Comparison of ENCODE assay signal across 15 cellular contexts in genomic region chr13:112242777-112243176, GRCh38.
A peak's percentile ranks its signal among the peaks of the same experiment; 100 is the strongest.
DNase-seq lines count a peak whose midpoint lies in the region; ATAC-seq, FAIRE-seq and TF ChIP-seq lines count a peak whose summit lies in the region.
"Had no signal": no experiment of that assay in that cellular context is flagged by ENCODE, and none has a peak within 500 bp of the region (broad histone marks: within the 10 kb centered on the region; RNA-seq: fewer than 3 reads in every experiment).

No MANE protein-coding gene starts in this region.

- TF ChIP-seq POLR2A in esophagus muscularis mucosa (IDR thresholded peaks at IDR 0.05; ENCODE audit: low read depth): no peak

- no peak overlapping the region for H3K4me3 ChIP-seq in esophagus muscularis mucosa
- H3K4me3 ChIP-seq: BLaER1 treated with 17β-estradiol and CSF1 and Interleukin-3, amounts not matched to agents 10 nM and 100 nM; GM12878; GM23248 had no signal

- TF ChIP-seq CTCF in esophagus muscularis mucosa (IDR thresholded peaks at IDR 0.05) (no peak), osteocyte (IDR thresholded peaks at IDR 0.05) (no peak), type B pancreatic cell (conservative IDR thresholded peaks at IDR 0.05) (no peak)

- CTCF ChIA-PET in activated CD8-positive, alpha-beta memory T cell treated with anti-CD3 and anti-CD28 coated beads, Interleukin-2, amount 10 ng/mL, durations not matched to agents 7 days and 5 days (lab: Charles Lee): no interaction called here

- no peaks in the 10 kb centered on the region for H3K27me3 Mint-ChIP-seq in activated CD8-positive, alpha-beta memory T cell treated with anti-CD3 and anti-CD28 coated beads, Interleukin-2, amount 10 ng/mL, durations not matched to agents 7 days and 5 days
- H3K27me3 Mint-ChIP-seq in osteocyte (ENCODE audit: unreplicated experiment) (no peaks in the 10 kb centered on the region), type B pancreatic cell (peaks cover 31% of the 10 kb centered on the region)

- WGBS in esophagus muscularis mucosa: 83% methylated on average over 7 of the region's 7 CpGs

- intact Hi-C loops in esophagus muscularis mucosa (cut with DNase I): no loop called here

- H3K9me3 Mint-ChIP-seq in activated CD8-positive, alpha-beta memory T cell treated with anti-CD3 and anti-CD28 coated beads, Interleukin-2, amount 10 ng/mL, durations not matched to agents 7 days and 5 days (ENCODE audit: low read depth): no peaks in the 10 kb centered on the region
- peaks cover 4% of the 10 kb centered on the region for H3K9me3 Mint-ChIP-seq in osteocyte (ENCODE audit: unreplicated experiment)
- H3K9me3 Mint-ChIP-seq in type B pancreatic cell: no peaks in the 10 kb centered on the region

- H3K36me3 Mint-ChIP-seq in activated CD8-positive, alpha-beta memory T cell treated with anti-CD3 and anti-CD28 coated beads, Interleukin-2, amount 10 ng/mL, durations not matched to agents 7 days and 5 days: no peaks in the 10 kb centered on the region
- no peaks in the 10 kb centered on the region for H3K36me3 Mint-ChIP-seq in osteocyte (ENCODE audit: unreplicated experiment)
- no peaks in the 10 kb centered on the region for H3K36me3 Mint-ChIP-seq in type B pancreatic cell
- H3K36me3 Mint-ChIP-seq: CD4-positive, CD25-positive, alpha-beta regulatory T cell had no signal

- no peak for ATAC-seq in activated CD8-positive, alpha-beta memory T cell treated with anti-CD3 and anti-CD28 coated beads, Interleukin-2, amount 10 ng/mL, durations not matched to agents 7 days and 5 days
- ATAC-seq: GM12878 had no signal

- H3K4me1 Mint-ChIP-seq in activated CD8-positive, alpha-beta memory T cell treated with anti-CD3 and anti-CD28 coated beads, Interleukin-2, amount 10 ng/mL, durations not matched to agents 7 days and 5 days: no peaks in the 10 kb centered on the region
- H3K4me1 Mint-ChIP-seq in osteocyte (ENCODE audit: unreplicated experiment) (no peaks in the 10 kb centered on the region), type B pancreatic cell (ENCODE audit: unreplicated experiment) (no peaks in the 10 kb centered on the region)
- H3K4me1 Mint-ChIP-seq: CD4-positive, CD25-positive, alpha-beta regulatory T cell had no signal

- no peak overlapping the region for H3K4me3 Mint-ChIP-seq in activated CD8-positive, alpha-beta memory T cell treated with anti-CD3 and anti-CD28 coated beads, Interleukin-2, amount 10 ng/mL, durations not matched to agents 7 days and 5 days
- H3K4me3 Mint-ChIP-seq in osteocyte (ENCODE audit: unreplicated experiment) (no peak overlapping the region), type B pancreatic cell (no peak overlapping the region)
- H3K4me3 Mint-ChIP-seq: CD4-positive, CD25-positive, alpha-beta regulatory T cell had no signal

- peaks cover 0 to 9% (median 4%) of the 10 kb centered on the region in 4 donors for H3K9me3 ChIP-seq in esophagus muscularis mucosa

- H3K4me1 ChIP-seq in esophagus muscularis mucosa: no peaks in the 10 kb centered on the region
- H3K4me1 ChIP-seq: BLaER1 treated with 17β-estradiol and CSF1 and Interleukin-3, amounts not matched to agents 10 nM and 100 nM had no signal

- peak; percentile 17 for FAIRE-seq in urothelium cell line (lab: Jason Lieb, UNC)
- FAIRE-seq: GM12878, GM18507, H54 had no signal

- H3K36me3 ChIP-seq in esophagus muscularis mucosa: no peaks in the 10 kb centered on the region
- H3K36me3 ChIP-seq: BLaER1 treated with 17β-estradiol and CSF1 and Interleukin-3, amounts not matched to agents 10 nM and 100 nM had no signal

- peaks cover 0 to 24% (median 0%) of the 10 kb centered on the region in 4 donors for H3K27me3 ChIP-seq in esophagus muscularis mucosa
- H3K27me3 ChIP-seq: BLaER1 treated with 17β-estradiol and CSF1 and Interleukin-3, amounts not matched to agents 10 nM and 100 nM had no signal

- no peak overlapping the region for H3K27ac Mint-ChIP-seq in activated CD8-positive, alpha-beta memory T cell treated with anti-CD3 and anti-CD28 coated beads, Interleukin-2, amount 10 ng/mL, durations not matched to agents 7 days and 5 days
- H3K27ac Mint-ChIP-seq in osteocyte (ENCODE audit: unreplicated experiment) (no peak overlapping the region), type B pancreatic cell (no peak overlapping the region)
- H3K27ac Mint-ChIP-seq: CD4-positive, CD25-positive, alpha-beta regulatory T cell had no signal

- TF ChIP-seq EP300 in esophagus muscularis mucosa (IDR thresholded peaks at IDR 0.05): no peak

- DNase-seq in activated CD8-positive, alpha-beta memory T cell treated with anti-CD3 and anti-CD28 coated beads, Interleukin-2, amount 10 ng/mL, durations not matched to agents 7 days and 5 days: peak; percentile 12
- DNase-seq in activated CD8-positive, alpha-beta memory T cell treated with anti-CD3 and anti-CD28 coated beads, Interleukin-2, amount 50 U/mL, for 48 hours: no peak
- DNase-seq in esophagus muscularis mucosa (ENCODE audit: extremely low spot score): peak; percentile 79
- DNase-seq in osteocyte (ENCODE audit: extremely low spot score, unreplicated experiment): peak; percentile 51
- no peak for DNase-seq in urothelium cell line (ENCODE audit: low spot score)
- DNase-seq in type B pancreatic cell (ENCODE audit: extremely low spot score, unreplicated experiment): no peak
- no peak for DNase-seq in 8988T
- DNase-seq: ACHN; CD4-positive, CD25-positive, alpha-beta regulatory T cell; DMS79; GM23248 had no signal

- H3K27ac ChIP-seq in esophagus muscularis mucosa (replicated peaks in 1 of 4): no peak overlapping the region
- H3K27ac ChIP-seq: BLaER1 treated with 17β-estradiol and CSF1 and Interleukin-3, amounts not matched to agents 10 nM and 100 nM; GM23248 had no signal

Comparison
In these comparisons a context has a peak if more than half of its experiments do, and no peak if none do; other contexts are left out.
1. DNase-seq: peak in activated CD8-positive, alpha-beta memory T cell treated with anti-CD3 and anti-CD28 coated beads, Interleukin-2, amount 10 ng/mL, durations not matched to agents 7 days and 5 days (single experiment), esophagus muscularis mucosa (single experiment) and osteocyte (single experiment); none in activated CD8-positive, alpha-beta memory T cell treated with anti-CD3 and anti-CD28 coated beads, Interleukin-2, amount 50 U/mL, for 48 hours (single experiment), urothelium cell line (single experiment), type B pancreatic cell (single experiment) and 8988T (single experiment).